ENCODE assay signal across 19 cellular contexts in the genomic region with DNA sequence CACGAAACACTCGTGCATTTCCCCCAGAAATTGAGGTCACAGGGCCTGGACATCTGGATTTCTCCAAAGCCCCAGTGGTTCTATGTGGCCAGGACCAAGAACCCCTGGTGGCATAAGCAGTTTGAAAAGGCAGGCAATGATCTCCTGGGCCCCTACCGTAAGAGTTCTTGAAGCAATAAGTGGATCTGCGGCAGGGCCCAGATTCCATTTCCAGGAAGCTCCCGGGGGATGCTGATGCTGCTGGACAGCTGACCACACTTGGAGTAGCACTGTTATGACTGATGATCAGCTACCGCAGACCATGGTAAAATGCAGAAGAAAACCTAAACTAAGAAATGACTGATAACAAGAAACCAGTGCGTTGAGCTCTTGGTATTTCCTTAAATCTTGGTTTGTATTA. TPM values are rescaled to one million over a fixed set of nuclear protein-coding genes. Genes with fewer than 3 reads are reported as not detected.
DNase-seq lines count a peak whose midpoint lies in the region; ATAC-seq and TF ChIP-seq lines count a peak whose summit lies in the region.
"Had no signal": no experiment of that assay in that cellular context is flagged by ENCODE, and none has a peak within 500 bp of the region (broad histone marks: within the 10 kb centered on the region; RNA-seq: fewer than 3 reads in every experiment).

No MANE protein-coding gene starts in this region.

- TF ChIP-seq CTCF in heart right ventricle (IDR thresholded peaks at IDR 0.05) (no peak), neural crest cell (conservative IDR thresholded peaks at IDR 0.05) (no peak)

- no peak for DNase-seq in activated T-cell treated with anti-CD3 and anti-CD28 coated beads, Interleukin-2, amount 50 U/mL, for 24 hours
- DNase-seq in activated T-cell treated with anti-CD3 and anti-CD28 coated beads, Interleukin-2, amount 50 U/mL, for 48 hours = no peak
- DNase-seq in left ventricle myocardium superior (peak; percentile 32), heart right ventricle (no peak), neural crest cell (ENCODE audit: low read depth, low spot score) (no peak), mesenchymal stem cell (no peak)
- DNase-seq: Caco-2; CD4-positive, CD25-positive, alpha-beta regulatory T cell; CD8-positive, alpha-beta T cell; DMS153; DND-41; GOT3; HFFc6 had no signal

- H4K8ac ChIP-seq in mesenchymal stem cell (ENCODE audit: low read length) = no peak overlapping the region

- peak overlapping the region; percentile 22 for H3K27ac Mint-ChIP-seq in activated T-cell treated with anti-CD3 and anti-CD28 coated beads, Interleukin-2, amount 50 U/mL, for 24 hours
- H3K27ac Mint-ChIP-seq in neural crest cell (ENCODE audit: unreplicated experiment) = no peak overlapping the region
- H3K27ac Mint-ChIP-seq: B cell had no signal

- H3K4ac ChIP-seq in mesenchymal stem cell (ENCODE audit: low read depth in 1 of 2, low read length in 2 of 2) = no peak overlapping the region

- H2BK15ac ChIP-seq in mesenchymal stem cell (ENCODE audit: low read depth, poor library complexity, severe bottlenecking) = no peak overlapping the region

- H3K14ac ChIP-seq in mesenchymal stem cell (ENCODE audit: low read length in 2 of 2) = no peak overlapping the region

- peaks cover 0 to 7% (median 0%) of the 10 kb centered on the region in 9 donors for H3K4me1 ChIP-seq in heart right ventricle
- H3K4me1 ChIP-seq in mesenchymal stem cell (ENCODE audit: control insufficient read depth, insufficient read depth, low read depth, low read length) = peaks cover 11% of the 10 kb centered on the region
- H3K4me1 ChIP-seq: BLaER1, HAP-1 had no signal

- H2BK12ac ChIP-seq in mesenchymal stem cell (ENCODE audit: low read length in 2 of 2) = no peak overlapping the region

- H3K79me1 ChIP-seq in mesenchymal stem cell (replicated peaks; ENCODE audit: low read length, poor library complexity, severe bottlenecking) = no peaks in the 10 kb centered on the region

- no peak overlapping the region for H2AFZ ChIP-seq in mesenchymal stem cell (ENCODE audit: low read depth, low read length)

- H3K36me3 Mint-ChIP-seq in activated T-cell treated with anti-CD3 and anti-CD28 coated beads, Interleukin-2, amount 50 U/mL, for 24 hours (ENCODE audit: low read depth) = peaks cover 55% of the 10 kb centered on the region
- peaks cover 36% of the 10 kb centered on the region for H3K36me3 Mint-ChIP-seq in neural crest cell (ENCODE audit: low read depth)

- intact Hi-C loops in left ventricle myocardium superior (cut with micrococcal nuclease) = no loop called here
- intact Hi-C loops in heart right ventricle (cut with DNase I) = no loop called here

- H3K18ac ChIP-seq in mesenchymal stem cell (ENCODE audit: low read depth in 1 of 2, low read length in 2 of 2) = no peak overlapping the region

- ATAC-seq in left ventricle myocardium superior (no peak), heart right ventricle (no peak), HG02759 (IDR thresholded peaks at IDR 0.05; ENCODE audit: unreplicated experiment) (no peak)
- ATAC-seq: CD8-positive, alpha-beta T cell had no signal

- H3K36me3 ChIP-seq in heart right ventricle (peaks cover 0 to 45% (median 0%) of the 10 kb centered on the region in 9 donors), mesenchymal stem cell (ENCODE audit: control insufficient read depth in 1 of 2, insufficient read depth in 2 of 2, low read depth in 1 of 2, low read length in 2 of 2) (peaks cover 14 to 15% of the 10 kb centered on the region in 2 experiments)

- WGBS in heart right ventricle, 2 donors = 66 to 69% methylated on average over 7 of the region's 7 CpGs
- WGBS in mesenchymal stem cell = 95% methylated on average over 6 of the region's 7 CpGs

- H3K9me3 ChIP-seq in heart right ventricle (no peaks in the 10 kb centered on the region), mesenchymal stem cell (ENCODE audit: control insufficient read depth, low read length) (no peaks in the 10 kb centered on the region)
- H3K9me3 ChIP-seq: BLaER1, Caco-2, HAP-1 had no signal

- H4K91ac ChIP-seq in mesenchymal stem cell (ENCODE audit: low read length) = no peak overlapping the region

- peaks cover 22% of the 10 kb centered on the region for H3K4me1 Mint-ChIP-seq in activated T-cell treated with anti-CD3 and anti-CD28 coated beads, Interleukin-2, amount 50 U/mL, for 24 hours (ENCODE audit: low read depth)
- peaks cover 34% of the 10 kb centered on the region for H3K4me1 Mint-ChIP-seq in neural crest cell

- H3K27ac ChIP-seq in heart right ventricle (no peak overlapping the region), mesenchymal stem cell (ENCODE audit: low read length, poor library complexity, severe bottlenecking) (no peak overlapping the region)
- H3K27ac ChIP-seq: 22Rv1, BLaER1, C4-2B had no signal

- no peak overlapping the region for H2BK120ac ChIP-seq in mesenchymal stem cell (ENCODE audit: low read depth, low read length)

- no peak overlapping the region for H3K9ac ChIP-seq in mesenchymal stem cell (ENCODE audit: low read length)
- H3K9ac ChIP-seq: BLaER1 had no signal

- no peaks in the 10 kb centered on the region for H3K27me3 ChIP-seq in heart right ventricle
- H3K27me3 ChIP-seq in mesenchymal stem cell (ENCODE audit: control insufficient read depth in 1 of 2, insufficient read depth in 1 of 2, low read length in 2 of 2) = peaks cover 0 to 3% of the 10 kb centered on the region in 2 experiments
- H3K27me3 ChIP-seq: BLaER1 had no signal

- H3K27me3 Mint-ChIP-seq in activated T-cell treated with anti-CD3 and anti-CD28 coated beads, Interleukin-2, amount 50 U/mL, for 24 hours = peaks cover 16% of the 10 kb centered on the region
- H3K27me3 Mint-ChIP-seq in neural crest cell (ENCODE audit: low read depth) = no peaks in the 10 kb centered on the region
- H3K27me3 Mint-ChIP-seq: B cell; CD4-positive, CD25-positive, alpha-beta regulatory T cell had no signal

- H3K23ac ChIP-seq in mesenchymal stem cell (ENCODE audit: low read length in 2 of 2) = no peak overlapping the region

- no peak overlapping the region for H3K4me3 Mint-ChIP-seq in activated T-cell treated with anti-CD3 and anti-CD28 coated beads, Interleukin-2, amount 50 U/mL, for 24 hours
- peak overlapping the region; percentile 57 for H3K4me3 Mint-ChIP-seq in neural crest cell
- H3K4me3 Mint-ChIP-seq: B cell; CD4-positive, CD25-positive, alpha-beta regulatory T cell; CD8-positive, alpha-beta T cell; HFFc6 had no signal

- H3K4me3 ChIP-seq in heart right ventricle = no peak overlapping the region
- no peak overlapping the region for H3K4me3 ChIP-seq in mesenchymal stem cell (ENCODE audit: insufficient read depth in 1 of 2, low read depth in 1 of 2, low read length in 2 of 2)
- H3K4me3 ChIP-seq: BLaER1, HAP-1 had no signal

- H2AK5ac ChIP-seq in mesenchymal stem cell (ENCODE audit: low read length, severe bottlenecking) = no peak overlapping the region

- H3K4me2 ChIP-seq in mesenchymal stem cell (ENCODE audit: low read length, poor library complexity, severe bottlenecking) = no peak overlapping the region
- H3K4me2 ChIP-seq: BLaER1 had no signal

- no peaks in the 10 kb centered on the region for H3K9me3 Mint-ChIP-seq in activated T-cell treated with anti-CD3 and anti-CD28 coated beads, Interleukin-2, amount 50 U/mL, for 24 hours
- no peaks in the 10 kb centered on the region for H3K9me3 Mint-ChIP-seq in neural crest cell
- H3K9me3 Mint-ChIP-seq: CD4-positive, CD25-positive, alpha-beta regulatory T cell; CD8-positive, alpha-beta T cell; HFFc6 had no signal

- H2BK5ac ChIP-seq in mesenchymal stem cell (ENCODE audit: low read depth, low read length, poor library complexity, severe bottlenecking) = no peak overlapping the region

RNA-seq across cellular contexts. Expression of gene SMS, which starts 27.8 kb away (rescaled TPM):
- 56.3 TPM for total RNA-seq in left ventricle myocardium superior
- 10 to 100 TPM; 44.0 to 70.9 (median 53.5) TPM for total RNA-seq in heart right ventricle
- polyA plus RNA-seq in heart right ventricle = 10 to 100 TPM; 22.3 to 65.4 TPM
- 346 and 354 TPM in 2 replicates for total RNA-seq in neural crest cell
- 63.7 TPM for polyA plus RNA-seq in mesenchymal stem cell (2013, experiment 1 of 2)
- polyA plus RNA-seq in mesenchymal stem cell (2013, experiment 2 of 2) = 65.0 TPM
